17 cellular contexts compared by ENCODE assay signal in genomic region chr9:123894822-123895221, GRCh38.
"Had no signal": no experiment of that assay in that cellular context is flagged by ENCODE, and none has a peak within 500 bp of the region (broad histone marks: within the 10 kb centered on the region; RNA-seq: fewer than 3 reads in every experiment).

No MANE protein-coding gene starts in this region.

- H3K9me3 ChIP-seq: body of pancreas, left lung, sigmoid colon, thyroid gland had no signal

- DNase-seq: activated CD4-positive, alpha-beta T cell treated with anti-CD3 and anti-CD28 coated beads for 48 hours; activated CD8-positive, alpha-beta T cell treated with anti-CD3 and anti-CD28 coated beads for 36 hours; activated naive CD4-positive, alpha-beta T cell treated with anti-CD3 and anti-CD28 coated beads for 36 hours; activated T-cell treated with anti-CD3 and anti-CD28 coated beads, Interleukin-2, amount 50 U/mL, for 1 hour; body of pancreas; dermis blood vessel endothelial cell; effector memory CD4-positive, alpha-beta T cell; hippocampal formation; kidney; left lung; nucleus accumbens; sigmoid colon; stimulated activated CD4-positive, alpha-beta T cell treated with anti-CD3 and anti-CD28 coated beads, Interleukin-4, amount 100 ng/mL, for 4 hours; stimulated activated naive B cell treated with anti-CD40 and anti-IgM and Interleukin-4, amounts not matched to agents 10 μg/mL and 1 μg/mL and 100 μg/mL, for 72 hours; thyroid gland had no signal

- H3K4me3 ChIP-seq: body of pancreas, left lung, sigmoid colon, thyroid gland had no signal

- H3K4me1 ChIP-seq: body of pancreas, left lung, thyroid gland had no signal

- H3K27ac ChIP-seq: body of pancreas, left lung, sigmoid colon, thyroid gland had no signal

- ATAC-seq: activated CD8-positive, alpha-beta T cell treated with anti-CD3 and anti-CD28 coated beads for 36 hours; body of pancreas; left lung; natural killer cell treated with Interleukin-12 subunit alpha and Interleukin-12 subunit beta and Interleukin-15 and Interleukin-18, amount 100 ng/mL, for 72 hours; stimulated activated naive B cell treated with anti-CD40 and anti-IgM and Interleukin-4, amounts not matched to agents 10 μg/mL and 1 μg/mL and 100 μg/mL, for 72 hours had no signal

- FAIRE-seq: kidney, TTC549 had no signal

- H3K27me3 ChIP-seq: body of pancreas, left lung, sigmoid colon, thyroid gland had no signal

- H3K36me3 ChIP-seq: left lung, sigmoid colon, thyroid gland had no signal
